ENCODE assay signal across 9 cellular contexts in genomic region chr1:225766967-225767413, GRCh38. TPM values are rescaled to one million over a fixed set of nuclear protein-coding genes. Genes with fewer than 3 reads are reported as not detected.
DNase-seq lines count a peak whose midpoint lies in the region; ATAC-seq and TF ChIP-seq lines count a peak whose summit lies in the region.
"Had no signal": no experiment of that assay in that cellular context is flagged by ENCODE, and none has a peak within 500 bp of the region (broad histone marks: within the 10 kb centered on the region; RNA-seq: fewer than 3 reads in every experiment).

No MANE protein-coding gene starts in this region.

- no peaks in the 10 kb centered on the region for H3K27me3 Mint-ChIP-seq in nephron progenitor cell (ENCODE audit: low read depth, poor library complexity)
- H3K27me3 Mint-ChIP-seq: activated naive CD8-positive, alpha-beta T cell treated with anti-CD3 and anti-CD28 coated beads, Interleukin-2, amount 10 ng/mL, durations not matched to agents 7 days and 5 days had no signal

- peaks cover 73% of the 10 kb centered on the region for H3K4me1 Mint-ChIP-seq in nephron progenitor cell

- no peaks in the 10 kb centered on the region for H3K36me3 Mint-ChIP-seq in nephron progenitor cell (ENCODE audit: low read depth)
- H3K36me3 Mint-ChIP-seq in activated naive CD4-positive, alpha-beta T cell treated with anti-CD3 and anti-CD28 coated beads, Interleukin-2, amount 50 U/mL, for 72 hours, result no peaks in the 10 kb centered on the region
- H3K36me3 Mint-ChIP-seq: activated naive CD8-positive, alpha-beta T cell treated with anti-CD3 and anti-CD28 coated beads, Interleukin-2, amount 10 ng/mL, durations not matched to agents 7 days and 5 days had no signal

- TF ChIP-seq CTCF in AG09319 (IDR thresholded peaks at IDR 0.05; ENCODE audit: low read depth, low read length), result no peak; the same call in 1 of the 2 replicates
- TF ChIP-seq CTCF in nephron progenitor cell (IDR thresholded peaks at IDR 0.05), result no peak
- no peak for TF ChIP-seq CTCF in GM20000 (IDR thresholded peaks at IDR 0.05; ENCODE audit: extremely low read depth, missing control alignments)

- no peak for ATAC-seq in activated naive CD4-positive, alpha-beta T cell treated with anti-CD3 and anti-CD28 coated beads, Interleukin-2, amount 50 U/mL, for 72 hours
- ATAC-seq in GM18907 (IDR thresholded peaks at IDR 0.05; ENCODE audit: unreplicated experiment), result no peak

- DNase-seq in AG09319 (ENCODE audit: extremely low read depth, low read depth) (peak; percentile 93), NCI-H226 (peak; percentile 70), epidermal melanocyte (ENCODE audit: insufficient read length, low spot score) (peak; percentile 66), nephron progenitor cell (no peak), GF-D8 (lab: John Stamatoyannopoulos, UW) (no peak), GM20000 (ENCODE audit: low spot score) (no peak)
- no peak for DNase-seq in activated naive CD4-positive, alpha-beta T cell treated with anti-CD3 and anti-CD28 coated beads, Interleukin-2, amount 50 U/mL, for 72 hours (ENCODE audit: low spot score in 2 of 2)
- DNase-seq: activated naive CD8-positive, alpha-beta T cell treated with anti-CD3 and anti-CD28 coated beads, Interleukin-2, amount 10 ng/mL, durations not matched to agents 7 days and 5 days had no signal

- H3K27ac Mint-ChIP-seq in nephron progenitor cell, result peak overlapping the region; percentile 83
- H3K27ac Mint-ChIP-seq in activated naive CD4-positive, alpha-beta T cell treated with anti-CD3 and anti-CD28 coated beads, Interleukin-2, amount 50 U/mL, for 72 hours, result no peak overlapping the region
- H3K27ac Mint-ChIP-seq: activated naive CD8-positive, alpha-beta T cell treated with anti-CD3 and anti-CD28 coated beads, Interleukin-2, amount 10 ng/mL, durations not matched to agents 7 days and 5 days had no signal

- H3K9me3 Mint-ChIP-seq in nephron progenitor cell, result no peaks in the 10 kb centered on the region
- no peaks in the 10 kb centered on the region for H3K9me3 Mint-ChIP-seq in activated naive CD4-positive, alpha-beta T cell treated with anti-CD3 and anti-CD28 coated beads, Interleukin-2, amount 50 U/mL, for 72 hours
- H3K9me3 Mint-ChIP-seq: activated naive CD8-positive, alpha-beta T cell treated with anti-CD3 and anti-CD28 coated beads, Interleukin-2, amount 10 ng/mL, durations not matched to agents 7 days and 5 days had no signal

- H3K4me3 Mint-ChIP-seq in nephron progenitor cell, result peak overlapping the region; percentile 8
- H3K4me3 Mint-ChIP-seq: activated naive CD8-positive, alpha-beta T cell treated with anti-CD3 and anti-CD28 coated beads, Interleukin-2, amount 10 ng/mL, durations not matched to agents 7 days and 5 days had no signal

RNA-seq across cellular contexts. Expression of gene SRP9, which starts 10.6 kb away (rescaled TPM):
- total RNA-seq in activated naive CD4-positive, alpha-beta T cell treated with anti-CD3 and anti-CD28 coated beads, Interleukin-2, amount 50 U/mL, for 72 hours, result 100 to 1,000 TPM; 245 to 281 TPM

RNA-seq across cellular contexts. Expression of gene EPHX1, which starts 42.9 kb away (rescaled TPM):
- total RNA-seq in activated naive CD4-positive, alpha-beta T cell treated with anti-CD3 and anti-CD28 coated beads, Interleukin-2, amount 50 U/mL, for 72 hours, result 1 to 10 TPM; 3.1 TPM

Comparison
In these comparisons a context has a peak if more than half of its experiments do, and no peak if none do; other contexts are left out.
1. DNase-seq: peak in AG09319 (single experiment), NCI-H226 (single experiment) and epidermal melanocyte (single experiment); none in nephron progenitor cell (single experiment), activated naive CD4-positive, alpha-beta T cell treated with anti-CD3 and anti-CD28 coated beads, Interleukin-2, amount 50 U/mL, for 72 hours (0 of 2), GF-D8 (single experiment) and GM20000 (single experiment).